ENCODE assay signal across 1 cellular context in the genomic region with DNA sequence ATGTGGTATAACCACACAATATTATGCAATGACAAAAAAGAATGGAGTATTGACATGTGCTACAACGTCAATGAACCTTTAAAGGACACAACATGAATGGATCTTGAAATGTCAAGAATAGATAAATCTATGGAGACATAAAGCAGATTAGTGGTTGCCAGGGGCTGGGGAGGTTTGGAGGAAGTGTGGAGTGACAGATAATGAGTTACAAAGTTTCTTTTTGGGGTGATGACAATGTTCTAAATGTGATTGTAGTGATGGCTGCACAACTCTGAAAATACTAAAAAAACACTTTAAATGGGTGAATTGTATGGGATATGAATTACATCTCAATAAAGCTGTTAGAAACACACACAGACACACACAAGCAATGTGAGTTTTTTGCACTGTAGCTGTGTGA.
TF ChIP-seq lines count a peak whose summit lies in the region.

No MANE protein-coding gene starts in this region.

TF ChIP-seq in GM12878, 131 proteins besides CTCF, POLR2A, EP300 and RAD21:
- TF ChIP-seq, protein P1, sequence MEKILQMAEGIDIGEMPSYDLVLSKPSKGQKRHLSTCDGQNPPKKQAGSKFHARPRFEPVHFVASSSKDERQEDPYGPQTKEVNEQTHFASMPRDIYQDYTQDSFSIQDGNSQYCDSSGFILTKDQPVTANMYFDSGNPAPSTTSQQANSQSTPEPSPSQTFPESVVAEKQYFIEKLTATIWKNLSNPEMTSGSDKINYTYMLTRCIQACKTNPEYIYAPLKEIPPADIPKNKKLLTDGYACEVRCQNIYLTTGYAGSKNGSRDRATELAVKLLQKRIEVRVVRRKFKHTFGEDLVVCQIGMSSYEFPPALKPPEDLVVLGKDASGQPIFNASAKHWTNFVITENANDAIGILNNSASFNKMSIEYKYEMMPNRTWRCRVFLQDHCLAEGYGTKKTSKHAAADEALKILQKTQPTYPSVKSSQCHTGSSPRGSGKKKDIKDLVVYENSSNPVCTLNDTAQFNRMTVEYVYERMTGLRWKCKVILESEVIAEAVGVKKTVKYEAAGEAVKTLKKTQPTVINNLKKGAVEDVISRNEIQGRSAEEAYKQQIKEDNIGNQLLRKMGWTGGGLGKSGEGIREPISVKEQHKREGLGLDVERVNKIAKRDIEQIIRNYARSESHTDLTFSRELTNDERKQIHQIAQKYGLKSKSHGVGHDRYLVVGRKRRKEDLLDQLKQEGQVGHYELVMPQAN (conservative IDR thresholded peaks at IDR 0.05) = no peak
- TF ChIP-seq BCL11A (IDR thresholded peaks at IDR 0.05; ENCODE audit: low read depth, low read length) = no peak
- TF ChIP-seq GATAD2B (conservative IDR thresholded peaks at IDR 0.05; ENCODE audit: low read depth) = no peak
- TF ChIP-seq FOS (IDR thresholded peaks at IDR 0.05; ENCODE audit: borderline replicate concordance, extremely low read depth, insufficient read length) = no peak
- TF ChIP-seq ETV6 (conservative IDR thresholded peaks at IDR 0.05 in 1 of 2, IDR thresholded peaks at IDR 0.05 in 1 of 2; ENCODE audit: borderline replicate concordance in 1 of 2, low read depth in 1 of 2) = no peak
- TF ChIP-seq GABPA (IDR thresholded peaks at IDR 0.05; ENCODE audit: low read depth) = no peak
